Comparison of ENCODE assay signal across 8 cellular contexts in the genomic region with DNA sequence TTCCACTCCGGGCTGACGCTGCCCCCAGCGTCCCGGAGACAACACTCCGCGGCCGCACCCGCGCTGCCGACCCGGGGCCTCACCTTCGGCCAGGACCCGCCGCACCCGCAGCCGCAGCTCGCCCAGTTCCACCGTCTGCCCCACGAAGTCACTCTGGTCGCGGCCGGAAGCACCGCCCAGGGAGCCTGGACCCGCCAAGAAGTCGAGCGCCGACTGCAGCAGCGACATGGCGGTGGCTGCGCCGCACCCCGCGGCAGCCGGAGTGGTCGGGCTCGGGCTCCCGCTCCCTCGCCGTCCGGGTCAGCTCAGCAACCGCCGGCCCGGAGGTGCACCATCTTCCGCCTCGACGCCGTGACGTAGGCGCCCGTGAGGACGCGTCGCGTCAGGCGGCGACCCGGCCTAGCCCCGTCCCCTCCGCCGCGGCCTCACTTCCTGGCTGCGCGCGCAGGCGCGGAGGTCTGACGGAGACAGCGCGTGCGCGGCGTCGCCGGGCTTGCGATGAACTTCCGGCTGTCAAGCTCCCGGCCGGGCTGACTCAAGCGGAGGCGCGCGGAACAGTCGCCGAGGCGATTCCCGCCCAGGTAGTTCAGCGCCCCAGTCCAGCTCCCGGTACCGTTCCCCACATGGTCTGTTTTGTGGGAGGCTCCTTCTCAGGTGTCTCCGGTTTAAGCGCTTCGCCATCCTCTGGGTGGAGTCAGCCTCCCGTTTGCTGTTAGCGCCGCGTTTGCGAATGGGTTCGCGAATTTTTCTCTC. TPM values are rescaled to one million over a fixed set of nuclear protein-coding genes. Genes with fewer than 3 reads are reported as not detected.
DNase-seq lines count a peak whose midpoint lies in the region; ATAC-seq and TF ChIP-seq lines count a peak whose summit lies in the region.

A gene (minus strand): TSS at position 357 of the 753 bp plus-strand sequence. CDS start 129 bp downstream, at position 228.
A gene with protein sequence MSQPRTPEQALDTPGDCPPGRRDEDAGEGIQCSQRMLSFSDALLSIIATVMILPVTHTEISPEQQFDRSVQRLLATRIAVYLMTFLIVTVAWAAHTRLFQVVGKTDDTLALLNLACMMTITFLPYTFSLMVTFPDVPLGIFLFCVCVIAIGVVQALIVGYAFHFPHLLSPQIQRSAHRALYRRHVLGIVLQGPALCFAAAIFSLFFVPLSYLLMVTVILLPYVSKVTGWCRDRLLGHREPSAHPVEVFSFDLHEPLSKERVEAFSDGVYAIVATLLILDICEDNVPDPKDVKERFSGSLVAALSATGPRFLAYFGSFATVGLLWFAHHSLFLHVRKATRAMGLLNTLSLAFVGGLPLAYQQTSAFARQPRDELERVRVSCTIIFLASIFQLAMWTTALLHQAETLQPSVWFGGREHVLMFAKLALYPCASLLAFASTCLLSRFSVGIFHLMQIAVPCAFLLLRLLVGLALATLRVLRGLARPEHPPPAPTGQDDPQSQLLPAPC (plus strand): TSS at position 501 of the 753 bp plus-strand sequence. CDS start 15,280 bp downstream, outside the sequence.

- H3K79me2 ChIP-seq in DND-41 (ENCODE audit: insufficient read depth, low read length), result peaks cover 62% of the 10 kb centered on the region
- H3K79me2 ChIP-seq in GM23248 (ENCODE audit: insufficient read depth), result peaks cover 76% of the 10 kb centered on the region
- H3K79me2 ChIP-seq in Karpas-422 (ENCODE audit: low read length), result peaks cover 45% of the 10 kb centered on the region

- H3K4me1 ChIP-seq in DND-41 (ENCODE audit: insufficient read depth, low read length) (peaks cover 36% of the 10 kb centered on the region), GM23248 (ENCODE audit: insufficient read depth) (peaks cover 23% of the 10 kb centered on the region), Karpas-422 (ENCODE audit: low read length) (peaks cover 49% of the 10 kb centered on the region), esophagus squamous epithelium (peaks cover 30 to 54% (median 32%) of the 10 kb centered on the region in 3 donors)

- peak within 1 kb of the TSS; percentile 97 for H3K27ac ChIP-seq in DND-41 (ENCODE audit: low read length)
- peak within 1 kb of the TSS; percentile 84 for H3K27ac ChIP-seq in GM23248
- peak within 1 kb of the TSS; percentile 53; the same call in 1 of the 2 replicates for H3K27ac ChIP-seq in Karpas-422 (ENCODE audit: low read length)
- peak within 1 kb of the TSS; percentile 91 to 98 (median 96) for H3K27ac ChIP-seq in esophagus squamous epithelium

- H3K9me3 ChIP-seq in DND-41 (ENCODE audit: insufficient read depth, low read length, severe bottlenecking), result no peaks in the 10 kb centered on the region
- no peaks in the 10 kb centered on the region for H3K9me3 ChIP-seq in GM23248 (ENCODE audit: low read depth)
- H3K9me3 ChIP-seq in Karpas-422 (ENCODE audit: low read length), result no peaks in the 10 kb centered on the region
- H3K9me3 ChIP-seq in esophagus squamous epithelium, result no peaks in the 10 kb centered on the region

- H4K20me1 ChIP-seq in DND-41 (ENCODE audit: insufficient read depth, low read length) (peaks cover 34% of the 10 kb centered on the region), GM23248 (ENCODE audit: insufficient read depth) (no peaks in the 10 kb centered on the region), Karpas-422 (ENCODE audit: insufficient read depth, low read depth, low read length) (peaks cover 32% of the 10 kb centered on the region)

- peak; percentile 96 for DNase-seq in DND-41
- peak; percentile 99 for DNase-seq in GM23248
- DNase-seq in Karpas-422, result peak; percentile 98
- peak; percentile 95 for DNase-seq in RKO (ENCODE audit: low spot score)
- peak; percentile 98 for DNase-seq in activated T-helper 1 cell treated with Interleukin-2 at 50 U/mL for 16 hours (ENCODE audit: low read depth)
- peak; percentile 79 for DNase-seq in esophagus squamous epithelium (lab: John Stamatoyannopoulos, UW)
- DNase-seq in myocyte (ENCODE audit: low read depth), result peak; percentile 95
- DNase-seq in stimulated activated CD8-positive, alpha-beta memory T cell treated with anti-CD3 and anti-CD28 coated beads, Interleukin-7, amount 100 ng/mL, for 4 hours (ENCODE audit: low read depth in 2 of 2), result peak; percentile 87 to 96

- H3K9ac ChIP-seq in DND-41 (ENCODE audit: low read depth, low read length), result peak within 1 kb of the TSS; percentile 97
- H3K9ac ChIP-seq in GM23248, result peak within 1 kb of the TSS; percentile 97
- peak within 1 kb of the TSS; percentile 97 for H3K9ac ChIP-seq in Karpas-422 (ENCODE audit: low read length)

- TF ChIP-seq POLR2A in esophagus squamous epithelium (IDR thresholded peaks at IDR 0.05), result peak in 3 of 4 donors; percentile 89 to 91 (median 90)

- intact Hi-C loops in esophagus squamous epithelium (cut with DNase I), result no loop called here

- in situ Hi-C loops in GM23248 (cut with MboI), result no loop called here

- peaks cover 20% of the 10 kb centered on the region for H3F3A ChIP-seq in GM23248 (ENCODE audit: insufficient read depth)

- TF ChIP-seq CTCF in DND-41 (IDR thresholded peaks at IDR 0.05; ENCODE audit: borderline replicate concordance, extremely low read depth, low read length, poor library complexity, severe bottlenecking) (no peak), esophagus squamous epithelium (IDR thresholded peaks at IDR 0.05) (peak in 1 of 6 experiments; percentile 56)

- peak; percentile 93 for ATAC-seq in DND-41 (ENCODE audit: insufficient read depth, low read depth)

- H3K36me3 ChIP-seq in DND-41 (ENCODE audit: insufficient read depth, low read length) (peaks cover 12% of the 10 kb centered on the region), GM23248 (ENCODE audit: low read depth) (no peaks in the 10 kb centered on the region), Karpas-422 (ENCODE audit: insufficient read depth, low read length) (no peaks in the 10 kb centered on the region), esophagus squamous epithelium (no peaks in the 10 kb centered on the region)

- H3K4me2 ChIP-seq in DND-41 (ENCODE audit: insufficient read depth, low read length) (peak within 1 kb of the TSS; percentile 76), GM23248 (ENCODE audit: unreplicated experiment) (peak within 1 kb of the TSS; percentile 93), Karpas-422 (ENCODE audit: low read depth, low read length, poor library complexity, severe bottlenecking) (peak within 1 kb of the TSS; percentile 90)

- peak within 1 kb of the TSS; percentile 33 to 63 for H3K4me3 ChIP-seq in DND-41 (ENCODE audit: low read depth in 1 of 2, low read length in 2 of 2)
- peak within 1 kb of the TSS; percentile 96 for H3K4me3 ChIP-seq in GM23248
- peak within 1 kb of the TSS; percentile 75 for H3K4me3 ChIP-seq in Karpas-422 (ENCODE audit: low read length)
- H3K4me3 ChIP-seq in esophagus squamous epithelium, result peak within 1 kb of the TSS; percentile 76 to 100 (median 88)

- H3K9me2 ChIP-seq in GM23248 (ENCODE audit: insufficient read depth), result no peaks in the 10 kb centered on the region
- no peaks in the 10 kb centered on the region for H3K9me2 ChIP-seq in Karpas-422 (replicated peaks; ENCODE audit: insufficient read depth, low read length)

- H3K27me3 ChIP-seq in DND-41 (ENCODE audit: insufficient read depth, low read length, poor library complexity) (no peaks in the 10 kb centered on the region), GM23248 (replicated peaks; ENCODE audit: insufficient read depth) (no peaks in the 10 kb centered on the region), Karpas-422 (ENCODE audit: low read length) (no peaks in the 10 kb centered on the region), esophagus squamous epithelium (no peaks in the 10 kb centered on the region)

- H2AFZ ChIP-seq in DND-41 (ENCODE audit: low read depth, low read length) (peak within 1 kb of the TSS; percentile 83), GM23248 (peak within 1 kb of the TSS; percentile 97), Karpas-422 (ENCODE audit: low read length) (peak within 1 kb of the TSS; percentile 59; the same call in 1 of the 2 replicates)

- WGBS in GM23248 (ENCODE audit: low coverage in 1 of 2, low lambda C conversion rate in 2 of 2, missing lambda C conversion rate in 2 of 2), 2 experiments, result 1% methylated on average over 55 to 77 of the region's 99 CpGs
- WGBS in esophagus squamous epithelium, 2 donors, result 0% methylated on average over 14 of the region's 99 CpGs; no CpG with 5 or more reads in 1 of the 2 donors

RNA-seq across cellular contexts. Expression of the first gene that starts in this region (rescaled TPM):
- total RNA-seq in GM23248 (2014; rRNA removed; shearing (Covaris generic)), result 86.7 and 88.8 TPM in 2 replicates
- polyA plus RNA-seq in GM23248 (2016; fragmentation: Nextera tagmentation; extraction: Ambion mirVana), result 38.0 and 41.1 TPM in 2 replicates
- total RNA-seq in Karpas-422 (2014; rRNA removed; shearing (Covaris generic); ENCODE audit: low replicate concordance), result 48.8 and 76.6 TPM in 2 replicates
- total RNA-seq in esophagus squamous epithelium, result 10 to 100 TPM; 70.6 to 97.8 (median 80.7) TPM
- 46.1 and 56.3 TPM in 2 replicates for total RNA-seq in myocyte
- 41.4 TPM for polyA plus RNA-seq in myocyte (2012)

RNA-seq across cellular contexts. Expression of the second gene that starts in this region (rescaled TPM):
- total RNA-seq in GM23248 (2014; rRNA removed; shearing (Covaris generic)), result 36.5 and 38.3 TPM in 2 replicates
- 29.8 and 31.2 TPM in 2 replicates for polyA plus RNA-seq in GM23248 (2016; fragmentation: Nextera tagmentation; extraction: Ambion mirVana)
- total RNA-seq in Karpas-422 (2014; rRNA removed; shearing (Covaris generic); ENCODE audit: low replicate concordance), result 15.1 and 28.1 TPM in 2 replicates
- total RNA-seq in esophagus squamous epithelium (10 to 100 TPM in 3 of 4 donors, 1 to 10 TPM in 1; 8.4 to 22.9 (median 19.7) TPM), myocyte (30.9 and 52.7 TPM in 2 replicates)
- 44.3 TPM for polyA plus RNA-seq in myocyte (2012)

Comparison
In these comparisons a context has a peak if more than half of its experiments do, and no peak if none do; other contexts are left out.
1. Peak in every context shown above with its lines: DNase-seq, ATAC-seq, H3K4me3 ChIP-seq and H3K27ac ChIP-seq.